12 cellular contexts compared by ENCODE assay signal in the genomic region with DNA sequence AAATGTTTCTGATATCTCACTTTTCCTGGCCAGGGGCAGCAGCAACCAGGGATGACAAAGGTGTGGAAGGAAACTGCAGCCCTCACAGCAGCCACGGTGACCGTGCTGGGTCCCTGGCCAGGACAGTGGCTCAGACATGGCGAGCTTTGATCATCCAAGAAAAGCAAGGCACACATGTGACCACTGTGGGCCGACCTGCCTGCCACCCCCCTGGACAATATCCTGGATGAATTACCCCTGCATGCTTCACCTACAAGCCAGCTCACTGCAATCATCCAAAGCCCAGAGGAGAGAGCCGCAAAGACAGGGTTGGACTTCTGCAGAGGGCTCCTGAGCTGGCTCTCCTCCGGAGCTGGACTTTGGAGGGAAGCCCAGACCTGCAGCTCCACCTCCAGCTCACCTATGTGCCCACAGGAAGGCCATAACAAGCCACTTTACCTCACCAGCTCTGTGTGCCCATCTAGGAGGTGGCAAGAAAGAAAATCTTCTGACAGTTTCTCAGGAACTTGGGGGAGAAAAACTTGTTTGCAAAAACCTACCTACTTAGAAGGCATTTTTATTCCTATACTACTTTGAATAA. TPM values are rescaled to one million over a fixed set of nuclear protein-coding genes. Genes with fewer than 3 reads are reported as not detected.
A peak's percentile ranks its signal among the peaks of the same experiment; 100 is the strongest.
DNase-seq lines count a peak whose midpoint lies in the region; ATAC-seq, FAIRE-seq and TF ChIP-seq lines count a peak whose summit lies in the region.
"Had no signal": no experiment of that assay in that cellular context is flagged by ENCODE, and none has a peak within 500 bp of the region (broad histone marks: within the 10 kb centered on the region; RNA-seq: fewer than 3 reads in every experiment).

No MANE protein-coding gene starts in this region.

- intact Hi-C loops in Caco-2 (cut with micrococcal nuclease; ENCODE audit: unreplicated experiment) (loop anchor here (5.0 kb wide), 1 partner anchor 93 kb away; no protein-coding TSS in a partner anchor), kidney (cut with DNase I) (no loop called here)

- DNase-seq in Caco-2 (no peak), RPMI8226 (peak; percentile 56), kidney (no peak), GOT3 (lab: John Stamatoyannopoulos, UW) (no peak), AG08396 (ENCODE audit: low spot score) (no peak)
- DNase-seq: NCI-H345 had no signal

- no peaks in the 10 kb centered on the region for H3K36me3 ChIP-seq in Caco-2 (ENCODE audit: control insufficient read depth, insufficient read depth, low read length)
- no peaks in the 10 kb centered on the region for H3K36me3 ChIP-seq in kidney (ENCODE audit: control insufficient read depth in 1 of 2, insufficient read depth in 2 of 2, low read length in 2 of 2)
- H3K36me3 ChIP-seq in rectal smooth muscle tissue (ENCODE audit: control insufficient read depth, insufficient read depth, low read length), result no peaks in the 10 kb centered on the region
- H3K36me3 ChIP-seq: SJSA1 had no signal

- POLR2A ChIA-PET in Caco-2 (lab: Charles Lee), result no interaction called here

- H3K36me3 Mint-ChIP-seq in Caco-2 (ENCODE audit: insufficient read depth, unreplicated experiment), result no peaks in the 10 kb centered on the region
- H3K36me3 Mint-ChIP-seq: activated naive CD8-positive, alpha-beta T cell had no signal

- no peaks in the 10 kb centered on the region for H3K27me3 Mint-ChIP-seq in Caco-2 (ENCODE audit: insufficient read depth, unreplicated experiment)

- FAIRE-seq in kidney (lab: Jason Lieb, UNC), result no peak
- FAIRE-seq: endothelial cell of umbilical vein had no signal

- no peak overlapping the region for H3K9ac ChIP-seq in kidney (ENCODE audit: low read length in 2 of 2)
- H3K9ac ChIP-seq in rectal smooth muscle tissue (ENCODE audit: low read length), result no peak overlapping the region

- no peaks in the 10 kb centered on the region for H3K9me3 ChIP-seq in Caco-2
- no peaks in the 10 kb centered on the region for H3K9me3 ChIP-seq in kidney (ENCODE audit: control insufficient read depth in 1 of 2, low read length in 2 of 2)
- H3K9me3 ChIP-seq: SJSA1 had no signal

- H3K4me3 ChIP-seq in Caco-2 (ENCODE audit: low read depth, low read length) (no peak overlapping the region), kidney (ENCODE audit: low read length in 2 of 2) (peak overlapping the region; percentile 45 to 52), rectal smooth muscle tissue (ENCODE audit: low read length) (peak overlapping the region; percentile 76)
- H3K4me3 ChIP-seq: SJSA1 had no signal

- peaks cover 6% of the 10 kb centered on the region for H3K4me1 Mint-ChIP-seq in Caco-2 (ENCODE audit: low read depth, unreplicated experiment)

- no peak overlapping the region for H3K27ac ChIP-seq in kidney (ENCODE audit: low read depth in 2 of 2, low read length in 2 of 2)
- H3K27ac ChIP-seq in rectal smooth muscle tissue (ENCODE audit: low read depth, low read length), result peak overlapping the region; percentile 91
- H3K27ac ChIP-seq: SJSA1 had no signal

- CTCF ChIA-PET in Caco-2 (lab: Charles Lee), result interaction anchor here (0.6 to 1.6 kb wide), 4 partner anchors 25 to 96 kb away, joined by 3 to 4 read pairs (median 3); no protein-coding TSS in a partner anchor

- H3K27ac Mint-ChIP-seq in Caco-2 (ENCODE audit: unreplicated experiment), result no peak overlapping the region
- H3K27ac Mint-ChIP-seq: activated naive CD8-positive, alpha-beta T cell had no signal

- H3K27me3 ChIP-seq in Caco-2 (replicated peaks; ENCODE audit: control insufficient read depth, insufficient read depth, low read length) (no peaks in the 10 kb centered on the region), rectal smooth muscle tissue (ENCODE audit: control insufficient read depth, insufficient read depth, low read length) (peaks cover 6% of the 10 kb centered on the region)

- no peaks in the 10 kb centered on the region for H3K9me3 Mint-ChIP-seq in Caco-2 (ENCODE audit: unreplicated experiment)

- ATAC-seq in GM21526 (IDR thresholded peaks at IDR 0.05; ENCODE audit: low FRiP score, unreplicated experiment) (no peak), GM21723 (IDR thresholded peaks at IDR 0.05; ENCODE audit: unreplicated experiment) (no peak)

- no TSS peak for BruUV-seq in Caco-2 (replicated peaks; lab: Mats Ljungman, UMichigan)

- H3K4me1 ChIP-seq in Caco-2, result peaks cover 3% of the 10 kb centered on the region; the same call in 1 of the 2 replicates
- peaks cover 0 to 16% of the 10 kb centered on the region in 2 donors for H3K4me1 ChIP-seq in kidney (ENCODE audit: control insufficient read depth in 1 of 2, insufficient read depth in 1 of 2, low read depth in 1 of 2, low read length in 2 of 2)
- H3K4me1 ChIP-seq in rectal smooth muscle tissue (ENCODE audit: control insufficient read depth, insufficient read depth, low read length), result peaks cover 22% of the 10 kb centered on the region

- H3K4me3 Mint-ChIP-seq in Caco-2 (ENCODE audit: unreplicated experiment), result peak overlapping the region; percentile 71

- TF ChIP-seq CTCF in Caco-2 (IDR thresholded peaks at IDR 0.05; ENCODE audit: insufficient read depth in 1 of 2, low read depth in 1 of 2, low read length in 1 of 2, severe bottlenecking in 1 of 2, unreplicated experiment in 1 of 2) (peak in 1 of 2 experiments; percentile 8), kidney (IDR thresholded peaks at IDR 0.05; ENCODE audit: borderline replicate concordance, extremely low read depth, insufficient read depth) (no peak)

RNA-seq across cellular contexts. Expression of a gene that starts 2.7 kb away (rescaled TPM):
- total RNA-seq in Caco-2 (2022) (26.1 and 26.7 TPM in 2 replicates), kidney (39.7 TPM)
- 2.8 TPM for polyA plus RNA-seq in kidney (ENCODE audit: insufficient read depth, low read depth, low replicate concordance)
